12 cellular contexts compared by ENCODE assay signal in the genomic region with DNA sequence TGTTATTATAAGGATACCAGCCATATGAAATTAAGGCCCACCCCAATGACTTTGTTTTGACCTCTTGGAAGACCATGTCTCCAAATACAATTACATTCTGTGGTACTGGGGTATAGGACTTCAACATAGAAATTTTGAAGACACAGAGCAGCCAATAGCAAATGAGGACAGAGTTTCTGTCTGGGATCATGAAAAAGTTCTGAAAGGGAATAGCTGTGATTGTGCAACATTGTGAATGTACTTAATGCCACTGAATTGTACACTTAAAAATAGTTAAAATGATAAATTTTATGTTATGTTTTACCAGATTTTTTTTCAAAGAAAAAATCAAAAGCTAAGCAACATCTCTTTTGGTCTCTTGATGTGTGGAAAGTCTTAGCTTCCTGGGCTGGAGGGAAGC.
"Had no signal": no experiment of that assay in that cellular context is flagged by ENCODE, and none has a peak within 500 bp of the region (broad histone marks: within the 10 kb centered on the region; RNA-seq: fewer than 3 reads in every experiment).

No MANE protein-coding gene starts in this region.

- H3K36me3 ChIP-seq: tibial nerve had no signal

- DNase-seq: activated CD4-positive, alpha-beta T cell treated with anti-CD3 and anti-CD28 coated beads, Interleukin-2, amount 10 ng/mL, durations not matched to agents 7 days and 5 days; activated CD8-positive, alpha-beta T cell treated with anti-CD3 and anti-CD28 coated beads, Interleukin-2, amount 10 ng/mL, durations not matched to agents 7 days and 5 days; activated naive CD4-positive, alpha-beta T cell treated with anti-CD3 and anti-CD28 coated beads for 36 hours; activated naive CD8-positive, alpha-beta T cell treated with anti-CD3 and anti-CD28 coated beads, Interleukin-2, amount 50 U/mL, for 24 hours; activated T-cell treated with anti-CD3 and anti-CD28 coated beads, Interleukin-2, amount 50 U/mL, for 24 hours; effector memory CD8-positive, alpha-beta T cell; hippocampal formation; islet precursor cell; occipital lobe; retina had no signal

- ATAC-seq: activated CD4-positive, CD25-positive, alpha-beta regulatory T cell treated with anti-CD3 and anti-CD28 coated beads, Interleukin-2, amount 50 U/mL, for 24 hours; activated CD8-positive, alpha-beta T cell treated with anti-CD3 and anti-CD28 coated beads, Interleukin-2, amount 10 ng/mL, durations not matched to agents 7 days and 5 days; activated naive CD8-positive, alpha-beta T cell treated with anti-CD3 and anti-CD28 coated beads, Interleukin-2, amount 50 U/mL, for 24 hours; effector memory CD8-positive, alpha-beta T cell had no signal

- H3K27me3 ChIP-seq: tibial nerve had no signal

- H3K4me3 ChIP-seq: tibial nerve had no signal

- H3K27ac ChIP-seq: tibial nerve had no signal

- H3K4me1 ChIP-seq: tibial nerve had no signal

- H3K9me3 ChIP-seq: tibial nerve had no signal
